Comparison of ENCODE assay signal across 12 cellular contexts in the genomic region with DNA sequence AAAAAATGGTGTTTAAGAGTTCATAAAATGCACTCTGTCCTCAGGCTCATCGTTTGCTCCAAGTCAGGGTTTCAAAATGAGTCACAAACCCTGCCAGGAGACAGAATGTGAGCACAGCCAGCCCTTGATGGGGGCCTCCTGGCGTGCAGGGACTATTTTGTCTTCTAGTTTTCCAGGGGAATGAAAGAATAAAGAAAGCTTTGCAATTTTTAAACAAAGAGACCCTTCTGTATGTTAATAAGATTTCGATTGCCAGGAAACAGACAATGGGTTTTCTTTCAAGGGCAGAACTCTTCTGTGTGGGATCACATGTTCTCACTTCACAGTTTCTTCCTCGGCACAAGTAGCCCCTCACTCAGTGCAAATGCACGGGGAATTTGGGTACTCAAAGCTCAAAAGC.
DNase-seq lines count a peak whose midpoint lies in the region; ATAC-seq, FAIRE-seq and TF ChIP-seq lines count a peak whose summit lies in the region.
"Had no signal": no experiment of that assay in that cellular context is flagged by ENCODE, and none has a peak within 500 bp of the region (broad histone marks: within the 10 kb centered on the region; RNA-seq: fewer than 3 reads in every experiment).

No MANE protein-coding gene starts in this region.

- peaks cover 15% of the 10 kb centered on the region for H3K4me1 Mint-ChIP-seq in endodermal cell

- TF ChIP-seq CTCF in endodermal cell (conservative IDR thresholded peaks at IDR 0.05) (no peak), PC-3 (conservative IDR thresholded peaks at IDR 0.05; ENCODE audit: low read depth, low read length) (no peak), GM13977 (IDR thresholded peaks at IDR 0.05; ENCODE audit: extremely low read depth, insufficient read depth, missing control alignments) (no peak), HepG2 (CRISPR knock-in tag; IDR thresholded peaks at IDR 0.05) (no peak)

- H3K4me1 ChIP-seq in endodermal cell (ENCODE audit: control insufficient read depth, insufficient read depth, low read length) (no peaks in the 10 kb centered on the region), PC-3 (ENCODE audit: insufficient read depth, low read length) (no peaks in the 10 kb centered on the region), HepG2 (ENCODE audit: insufficient read depth, low read length) (no peaks in the 10 kb centered on the region)
- H3K4me1 ChIP-seq: breast epithelium had no signal

- H3K4me2 ChIP-seq in PC-3 (ENCODE audit: low read length) (no peak overlapping the region), HepG2 (ENCODE audit: low read depth, low read length) (no peak overlapping the region)

- H2AFZ ChIP-seq in PC-3 (ENCODE audit: low read length) (no peak overlapping the region), HepG2 (ENCODE audit: low read length) (no peak overlapping the region)

- DNase-seq in endodermal cell, result no peak
- peak in 7 of 10 donors; percentile 16 to 84 (median 43) for DNase-seq in posterior cingulate gyrus
- DNase-seq in PC-3, result no peak
- DNase-seq in HT-29 (ENCODE audit: low spot score), result no peak
- DNase-seq in GM13977 (ENCODE audit: low spot score), result no peak
- no peak for DNase-seq in HepG2 (ENCODE audit: low spot score)
- DNase-seq: activated CD4-positive, CD25-positive, alpha-beta regulatory T cell treated with anti-CD3 and anti-CD28 coated beads, Interleukin-2, amount 50 U/mL, for 72 hours; NCI-H2227 treated with DMSO at 0.1 percent for 48 hours had no signal

- no peak for TF ChIP-seq POLR2A in HepG2 (IDR thresholded peaks at IDR 0.05; ENCODE audit: insufficient read depth in 1 of 2, low read depth in 2 of 2, low read length in 2 of 2)

- no peaks in the 10 kb centered on the region for H3K79me2 ChIP-seq in PC-3 (ENCODE audit: low read length)
- H3K79me2 ChIP-seq in HepG2 (ENCODE audit: insufficient read depth, low read length), result no peaks in the 10 kb centered on the region

- H3K9me3 ChIP-seq in endodermal cell (ENCODE audit: control insufficient read depth, low read length) (no peaks in the 10 kb centered on the region), PC-3 (ENCODE audit: low read length) (no peaks in the 10 kb centered on the region), HepG2 (ENCODE audit: low read length) (no peaks in the 10 kb centered on the region)
- H3K9me3 ChIP-seq: breast epithelium, uterus had no signal

- no peak overlapping the region for H3K4me3 Mint-ChIP-seq in endodermal cell

- H4K20me1 ChIP-seq in PC-3 (ENCODE audit: low read length) (no peaks in the 10 kb centered on the region), HepG2 (ENCODE audit: insufficient read depth, low read length) (no peaks in the 10 kb centered on the region)

- no TSS peak for BruUV-seq in PC-3 (replicated peaks; lab: Mats Ljungman, UMichigan)
- BruUV-seq in HepG2 (replicated peaks; lab: Mats Ljungman, UMichigan), result no TSS peak

- peaks cover 10% of the 10 kb centered on the region for H3K9me3 Mint-ChIP-seq in endodermal cell

- in situ Hi-C loops in GM13977 (cut with MboI; ENCODE audit: low pct_unique_long_range_greater_than_20kb, low sequenced_read_pairs, unreplicated experiment), result no loop called here
- in situ Hi-C loops in HepG2 (cut with HindIII; ENCODE audit: extremely low pct_ligation_motif_present, low pct_unique_long_range_greater_than_20kb), result no loop called here

- peaks cover 11% of the 10 kb centered on the region for H3K36me3 Mint-ChIP-seq in endodermal cell (ENCODE audit: low read depth)

- no peak for TF ChIP-seq RAD21 in HepG2 (CRISPR knock-in tag; IDR thresholded peaks at IDR 0.05)

- no peaks in the 10 kb centered on the region for H3K36me3 ChIP-seq in endodermal cell (ENCODE audit: control insufficient read depth, insufficient read depth, low read length)
- no peaks in the 10 kb centered on the region for H3K36me3 ChIP-seq in PC-3 (ENCODE audit: low read depth, low read length)
- H3K36me3 ChIP-seq in HepG2 (replicated peaks in 1 of 2; ENCODE audit: control insufficient read depth in 1 of 2, insufficient read depth in 2 of 2, low read length in 2 of 2), result no peaks in the 10 kb centered on the region
- H3K36me3 ChIP-seq: breast epithelium, uterus had no signal

- TF ChIP-seq EP300 in HepG2 (IDR thresholded peaks at IDR 0.05; ENCODE audit: low read depth in 2 of 2, low read length in 2 of 2) (no peak), HepG2 (CRISPR knock-in tag; IDR thresholded peaks at IDR 0.05; ENCODE audit: borderline replicate concordance) (no peak)

- H3K27ac ChIP-seq in endodermal cell (ENCODE audit: low read depth, low read length) (peak overlapping the region; percentile 74), PC-3 (ENCODE audit: low read length) (no peak overlapping the region), HepG2 (ENCODE audit: extremely low read length, insufficient read depth, low read length) (no peak overlapping the region)
- H3K27ac ChIP-seq: uterus had no signal

- POLR2A ChIA-PET in PC-3 (lab: Charles Lee; ENCODE audit: unreplicated experiment) (no interaction called here), HepG2 (lab: Yijun Ruan, JAX) (no interaction called here)

- H3K9me2 ChIP-seq in PC-3 (replicated peaks; ENCODE audit: low read length), result no peaks in the 10 kb centered on the region

- H3F3A ChIP-seq in PC-3 (ENCODE audit: low read length, unreplicated experiment), result no peaks in the 10 kb centered on the region

- WGBS in endodermal cell (ENCODE audit: insufficient coverage in 1 of 2, insufficient read length in 1 of 2), 2 experiments, result 40 to 60% methylated on average over 5 of the region's 5 CpGs
- 0% methylated on average over 5 of the region's 5 CpGs for WGBS in HepG2 (ENCODE audit: low lambda C conversion rate)

- H3K27me3 ChIP-seq in endodermal cell (ENCODE audit: control insufficient read depth, insufficient read depth, low read length, poor library complexity, severe bottlenecking) (no peaks in the 10 kb centered on the region), PC-3 (ENCODE audit: low read length) (no peaks in the 10 kb centered on the region), HepG2 (ENCODE audit: control insufficient read depth in 1 of 2, insufficient read depth in 2 of 2, low read length in 2 of 2) (no peaks in the 10 kb centered on the region; a peak in 1 of 5 replicates)
- H3K27me3 ChIP-seq: breast epithelium, uterus had no signal

- H3K9ac ChIP-seq in endodermal cell (ENCODE audit: extremely low read depth, low read length, poor library complexity, severe bottlenecking), result no peak overlapping the region
- H3K9ac ChIP-seq in PC-3 (ENCODE audit: low read length), result no peak overlapping the region
- H3K9ac ChIP-seq in HepG2 (ENCODE audit: insufficient read depth, low read depth, low read length), result no peak overlapping the region

- FAIRE-seq in HepG2 (lab: Jason Lieb, UNC), result no peak

- intact Hi-C loops in posterior cingulate gyrus (cut with DNase I) (no loop called here), PC-3 (cut with micrococcal nuclease) (no loop called here), HepG2 (cut with micrococcal nuclease; ENCODE audit: unreplicated experiment) (loop anchor here (5.0 kb wide), 1 partner anchor 432 kb away; no protein-coding TSS in a partner anchor)

- peak; percentile 80 for ATAC-seq in GM18909 (IDR thresholded peaks at IDR 0.05; ENCODE audit: poor library complexity, unreplicated experiment)
- ATAC-seq in HG02970 (IDR thresholded peaks at IDR 0.05; ENCODE audit: low FRiP score, unreplicated experiment), result peak; percentile 58
- ATAC-seq in PC-3, result no peak
- no peak for ATAC-seq in HepG2

- H3K4me3 ChIP-seq in endodermal cell (ENCODE audit: low read length), result no peak overlapping the region
- H3K4me3 ChIP-seq in PC-3 (ENCODE audit: low read length), result no peak overlapping the region
- H3K4me3 ChIP-seq in HepG2 (replicated peaks in 1 of 3; ENCODE audit: insufficient read depth in 1 of 3, low read depth in 2 of 3, low read length in 3 of 3), result no peak overlapping the region
- H3K4me3 ChIP-seq: breast epithelium, uterus had no signal

- CTCF ChIA-PET in PC-3 (lab: Charles Lee) (no interaction called here), HepG2 (lab: Yijun Ruan, JAX; ENCODE audit: low intra/inter-chr PET ratio, low total read pairs) (no interaction called here)

- no peaks in the 10 kb centered on the region for H3K27me3 Mint-ChIP-seq in endodermal cell (ENCODE audit: insufficient read depth)

- no peak overlapping the region for H3K27ac Mint-ChIP-seq in endodermal cell

TF ChIP-seq in HepG2, 621 proteins besides CTCF, POLR2A, EP300 and RAD21:
- TF ChIP-seq SUZ12 (IDR thresholded peaks at IDR 0.05; ENCODE audit: low read depth, low read length), result no peak
- TF ChIP-seq PREB (CRISPR knock-in tag; IDR thresholded peaks at IDR 0.05), result no peak
- no peak for TF ChIP-seq CHD2 (IDR thresholded peaks at IDR 0.05; ENCODE audit: low read depth, low read length)
- TF ChIP-seq MAFK (conservative IDR thresholded peaks at IDR 0.05 in 1 of 2, IDR thresholded peaks at IDR 0.05 in 1 of 2; ENCODE audit: low read length in 2 of 2), result no peak
- TF ChIP-seq TRAFD1 (CRISPR knock-in tag; IDR thresholded peaks at IDR 0.05; ENCODE audit: borderline replicate concordance), result no peak
TF ChIP-seq in HepG2: peak in this region for 0.

Comparison
In these comparisons a context has a peak if more than half of its experiments do, and no peak if none do; other contexts are left out.
1. ATAC-seq: peak in GM18909 (single experiment) and HG02970 (single experiment); none in PC-3 (single experiment) and HepG2 (single experiment).
2. DNase-seq: peak in posterior cingulate gyrus (7 of 10); none in endodermal cell (single experiment), PC-3 (single experiment), HT-29 (single experiment), GM13977 (single experiment) and HepG2 (single experiment).